In genomic region chr20:64080013-64080812, GRCh38 we compare ENCODE assay signal across 7 cellular contexts. TPM values are rescaled to one million over a fixed set of nuclear protein-coding genes. Genes with fewer than 3 reads are reported as not detected.
DNase-seq lines count a peak whose midpoint lies in the region; ATAC-seq and TF ChIP-seq lines count a peak whose summit lies in the region.

TSS of gene OPRL1 (plus strand) at chr20:64080082. CDS start at chr20:64092721, 12,639 bp downstream.

- no peak for TF ChIP-seq CTCF in WI38 (IDR thresholded peaks at IDR 0.05; ENCODE audit: low read depth, low read length)
- TF ChIP-seq CTCF in omental fat pad (IDR thresholded peaks at IDR 0.05) = no peak

- H3K36me3 ChIP-seq in esophagus (ENCODE audit: control insufficient read depth in 2 of 2, insufficient read depth in 2 of 2, low read length in 1 of 2) = peaks cover 0 to 6% of the 10 kb centered on the region in 2 donors

- peak; percentile 6 for ATAC-seq in omental fat pad (ENCODE audit: low FRiP score)

- DNase-seq in HCEC 1CT = peak; percentile 9
- DNase-seq in omental fat pad (ENCODE audit: low spot score) = no peak
- no peak for DNase-seq in foreskin melanocyte
- no peak for DNase-seq in H4 (ENCODE audit: low spot score)
- DNase-seq in pons (ENCODE audit: low spot score) = no peak

- H3K27me3 ChIP-seq in esophagus (ENCODE audit: control insufficient read depth in 1 of 2, insufficient read depth in 2 of 2, low read length in 2 of 2) = no peaks in the 10 kb centered on the region

- H3K4me1 ChIP-seq in esophagus (ENCODE audit: control insufficient read depth in 2 of 2, insufficient read depth in 2 of 2, low read length in 1 of 2) = peaks cover 5 to 20% of the 10 kb centered on the region in 2 donors

- H3K27ac ChIP-seq in esophagus (ENCODE audit: low read depth in 2 of 2, low read length in 1 of 2) = peak within 1 kb of the TSS; percentile 79 to 80

- H3K4me3 ChIP-seq in WI38 (ENCODE audit: low read depth, low read length) = peak within 1 kb of the TSS; percentile 78
- H3K4me3 ChIP-seq in esophagus (ENCODE audit: low read depth in 1 of 2, low read length in 2 of 2) = peak within 1 kb of the TSS; percentile 69 to 70

- H3K9me3 ChIP-seq in esophagus (ENCODE audit: control insufficient read depth in 2 of 2, insufficient read depth in 1 of 2, low read depth in 1 of 2, low read length in 1 of 2) = no peaks in the 10 kb centered on the region

- WGBS in esophagus, 2 donors = 6 to 10% methylated on average over 39 to 62 of the region's 62 CpGs

RNA-seq across cellular contexts. Expression of gene OPRL1, which starts in this region (rescaled TPM):
- polyA plus RNA-seq in esophagus = under 1 TPM; 0.13 to 0.14 TPM
- total RNA-seq in omental fat pad = 1 to 10 TPM in 3 of 4 donors, under 1 TPM in 1; 0.96 to 4.4 (median 1.4) TPM
- 0.23 and 0.97 TPM in 2 replicates for total RNA-seq in H4 (2014; rRNA removed; shearing (Covaris generic))
